Comparison of ENCODE assay signal across 16 cellular contexts in genomic region chr12:9758119-9758518, GRCh38. TPM values are rescaled to one million over a fixed set of nuclear protein-coding genes. Genes with fewer than 3 reads are reported as not detected.
DNase-seq lines count a peak whose midpoint lies in the region; ATAC-seq, FAIRE-seq and TF ChIP-seq lines count a peak whose summit lies in the region.
"Had no signal": no experiment of that assay in that cellular context is flagged by ENCODE, and none has a peak within 500 bp of the region (broad histone marks: within the 10 kb centered on the region; RNA-seq: fewer than 3 reads in every experiment).

No MANE protein-coding gene starts in this region.

- H3K27me3 Mint-ChIP-seq in MCF 10A (ENCODE audit: insufficient read depth, unreplicated experiment) (peaks cover 80% of the 10 kb centered on the region), Caco-2 (ENCODE audit: insufficient read depth, unreplicated experiment) (peaks cover 31% of the 10 kb centered on the region)
- no peaks in the 10 kb centered on the region for H3K27me3 Mint-ChIP-seq in T-helper 1 cell treated with Interleukin-12 subunit alpha and Interleukin-12 subunit beta and Interleukin-4 antibody, amounts not matched to agents 30 μg/mL and 1 μg/mL, for 36 hours (ENCODE audit: low read depth)

- CTCF ChIA-PET in MCF 10A (lab: Yijun Ruan, JAX) (interaction anchor here (0.6 to 1.7 kb wide), 8 partner anchors 8 to 338 kb away, joined by 3 to 9 read pairs (median 4); no protein-coding TSS in a partner anchor), Caco-2 (lab: Charles Lee) (no interaction called here)

- TF ChIP-seq CTCF in breast epithelium (IDR thresholded peaks at IDR 0.05) (no peak), MCF 10A (IDR thresholded peaks at IDR 0.05; ENCODE audit: unreplicated experiment) (no peak), lower lobe of right lung (IDR thresholded peaks at IDR 0.05) (no peak), Caco-2 (IDR thresholded peaks at IDR 0.05; ENCODE audit: insufficient read depth in 1 of 2, low read depth in 1 of 2, low read length in 1 of 2, severe bottlenecking in 1 of 2, unreplicated experiment in 1 of 2) (no peak)

- no peak for TF ChIP-seq POLR2A in breast epithelium (IDR thresholded peaks at IDR 0.05)

- H3K36me3 ChIP-seq in breast epithelium (no peaks in the 10 kb centered on the region), lower lobe of right lung (peaks cover 3% of the 10 kb centered on the region), Caco-2 (ENCODE audit: control insufficient read depth, insufficient read depth, low read length) (no peaks in the 10 kb centered on the region)

- FAIRE-seq in RCC 7860 (lab: Jason Lieb, UNC), result no peak
- FAIRE-seq: G401.6 had no signal

- H3K9me3 ChIP-seq in breast epithelium, result no peaks in the 10 kb centered on the region
- no peaks in the 10 kb centered on the region for H3K9me3 ChIP-seq in lower lobe of right lung
- no peaks in the 10 kb centered on the region for H3K9me3 ChIP-seq in Caco-2
- H3K9me3 ChIP-seq: body of pancreas had no signal

- H3K27me3 ChIP-seq in breast epithelium, result no peaks in the 10 kb centered on the region
- no peaks in the 10 kb centered on the region for H3K27me3 ChIP-seq in lower lobe of right lung (ENCODE audit: low read depth)
- H3K27me3 ChIP-seq in Caco-2 (replicated peaks; ENCODE audit: control insufficient read depth, insufficient read depth, low read length), result no peaks in the 10 kb centered on the region
- H3K27me3 ChIP-seq: body of pancreas had no signal

- H3K9me3 Mint-ChIP-seq in MCF 10A (ENCODE audit: unreplicated experiment), result no peaks in the 10 kb centered on the region
- peaks cover 4% of the 10 kb centered on the region for H3K9me3 Mint-ChIP-seq in T-helper 1 cell treated with Interleukin-12 subunit alpha and Interleukin-12 subunit beta and Interleukin-4 antibody, amounts not matched to agents 30 μg/mL and 1 μg/mL, for 36 hours
- H3K9me3 Mint-ChIP-seq in Caco-2 (ENCODE audit: unreplicated experiment), result no peaks in the 10 kb centered on the region

- intact Hi-C loops in breast epithelium (cut with DNase I; ENCODE audit: low total_unique reads), result no loop called here
- intact Hi-C loops in MCF 10A (cut with micrococcal nuclease), result loop anchor here (10.0 kb wide), 1 partner anchor 247 kb away; no protein-coding TSS in a partner anchor
- intact Hi-C loops in lower lobe of right lung (cut with DNase I), result no loop called here
- intact Hi-C loops in Caco-2 (cut with micrococcal nuclease; ENCODE audit: unreplicated experiment), result no loop called here

- H3K4me1 ChIP-seq in breast epithelium, result no peaks in the 10 kb centered on the region
- H3K4me1 ChIP-seq in lower lobe of right lung, result no peaks in the 10 kb centered on the region
- H3K4me1 ChIP-seq in Caco-2, result no peaks in the 10 kb centered on the region
- H3K4me1 ChIP-seq: body of pancreas had no signal

- no peak overlapping the region for H3K27ac Mint-ChIP-seq in MCF 10A (ENCODE audit: low read depth, unreplicated experiment)
- H3K27ac Mint-ChIP-seq in T-helper 1 cell treated with Interleukin-12 subunit alpha and Interleukin-12 subunit beta and Interleukin-4 antibody, amounts not matched to agents 30 μg/mL and 1 μg/mL, for 36 hours, result peak overlapping the region; percentile 97
- H3K27ac Mint-ChIP-seq in Caco-2 (ENCODE audit: unreplicated experiment), result no peak overlapping the region

- DNase-seq in breast epithelium (ENCODE audit: low spot score in 2 of 2), result no peak
- DNase-seq in MCF 10A (ENCODE audit: unreplicated experiment), result no peak
- DNase-seq in lower lobe of right lung, result no peak
- DNase-seq in LoVo (ENCODE audit: low spot score), result no peak
- no peak for DNase-seq in Caco-2
- DNase-seq in RCC 7860 (ENCODE audit: low spot score), result no peak
- DNase-seq: mesendoderm, NCI-H1694 treated with DMSO at 0.1 percent for 48 hours, SW 1271 had no signal

- H3K4me3 Mint-ChIP-seq in MCF 10A (ENCODE audit: unreplicated experiment) (no peak overlapping the region), Caco-2 (ENCODE audit: unreplicated experiment) (no peak overlapping the region)
- peak overlapping the region; percentile 97 for H3K4me3 Mint-ChIP-seq in T-helper 1 cell treated with Interleukin-12 subunit alpha and Interleukin-12 subunit beta and Interleukin-4 antibody, amounts not matched to agents 30 μg/mL and 1 μg/mL, for 36 hours

- POLR2A ChIA-PET in MCF 10A (lab: Yijun Ruan, JAX), result no interaction called here
- POLR2A ChIA-PET in Caco-2 (lab: Charles Lee), result no interaction called here

- H3K36me3 Mint-ChIP-seq in MCF 10A (ENCODE audit: insufficient read depth, unreplicated experiment), result no peaks in the 10 kb centered on the region
- peaks cover 55% of the 10 kb centered on the region for H3K36me3 Mint-ChIP-seq in T-helper 1 cell treated with Interleukin-12 subunit alpha and Interleukin-12 subunit beta and Interleukin-4 antibody, amounts not matched to agents 30 μg/mL and 1 μg/mL, for 36 hours (ENCODE audit: low read depth)
- no peaks in the 10 kb centered on the region for H3K36me3 Mint-ChIP-seq in Caco-2 (ENCODE audit: insufficient read depth, unreplicated experiment)

- BruUV-seq in MCF 10A (replicated peaks; lab: Mats Ljungman, UMichigan) (no TSS peak), Caco-2 (replicated peaks; lab: Mats Ljungman, UMichigan) (no TSS peak)

- ATAC-seq in lower lobe of right lung, result no peak
- no peak for ATAC-seq in HG03378 (IDR thresholded peaks at IDR 0.05; ENCODE audit: unreplicated experiment)
- ATAC-seq: body of pancreas had no signal

- H3K4me3 ChIP-seq in breast epithelium, result peak overlapping the region; percentile 0 to 24 (median 7)
- peak overlapping the region; percentile 48 for H3K4me3 ChIP-seq in lower lobe of right lung
- H3K4me3 ChIP-seq in Caco-2 (ENCODE audit: low read depth, low read length), result no peak overlapping the region
- H3K4me3 ChIP-seq: body of pancreas had no signal

- no peaks in the 10 kb centered on the region for H3K4me1 Mint-ChIP-seq in MCF 10A (ENCODE audit: insufficient read depth, unreplicated experiment)
- peaks cover 54% of the 10 kb centered on the region for H3K4me1 Mint-ChIP-seq in T-helper 1 cell treated with Interleukin-12 subunit alpha and Interleukin-12 subunit beta and Interleukin-4 antibody, amounts not matched to agents 30 μg/mL and 1 μg/mL, for 36 hours (ENCODE audit: low read depth)
- no peaks in the 10 kb centered on the region for H3K4me1 Mint-ChIP-seq in Caco-2 (ENCODE audit: low read depth, unreplicated experiment)

- H3K27ac ChIP-seq in breast epithelium (no peak overlapping the region), lower lobe of right lung (peak overlapping the region; percentile 51)

RNA-seq across cellular contexts. Expression of gene CD69, which starts 2.6 kb away (rescaled TPM):
- total RNA-seq in breast epithelium (10 to 100 TPM in 2 of 3 donors, 1 to 10 TPM in 1; 7.4 to 21.4 (median 11.5) TPM), MCF 10A (2022) (not detected in 2 replicates), lower lobe of right lung (11.4 TPM), Caco-2 (2022) (not detected in 2 replicates)

RNA-seq across cellular contexts. Expression of gene CLECL1, which starts 25.2 kb away (rescaled TPM):
- total RNA-seq in breast epithelium, result 1 to 10 TPM in 1 of 3 donors, under 1 TPM in 1, not detected in 1; 0.80 to 1.0 TPM
- not detected in 2 replicates for total RNA-seq in MCF 10A (2022)
- 1.7 TPM for total RNA-seq in lower lobe of right lung
- not detected in 2 replicates for total RNA-seq in Caco-2 (2022)
- total RNA-seq: body of pancreas, epithelial cell of proximal tubule, HT1080, pulmonary artery endothelial cell had no signal
